ENCODE assay signal across 8 cellular contexts in the genomic region with DNA sequence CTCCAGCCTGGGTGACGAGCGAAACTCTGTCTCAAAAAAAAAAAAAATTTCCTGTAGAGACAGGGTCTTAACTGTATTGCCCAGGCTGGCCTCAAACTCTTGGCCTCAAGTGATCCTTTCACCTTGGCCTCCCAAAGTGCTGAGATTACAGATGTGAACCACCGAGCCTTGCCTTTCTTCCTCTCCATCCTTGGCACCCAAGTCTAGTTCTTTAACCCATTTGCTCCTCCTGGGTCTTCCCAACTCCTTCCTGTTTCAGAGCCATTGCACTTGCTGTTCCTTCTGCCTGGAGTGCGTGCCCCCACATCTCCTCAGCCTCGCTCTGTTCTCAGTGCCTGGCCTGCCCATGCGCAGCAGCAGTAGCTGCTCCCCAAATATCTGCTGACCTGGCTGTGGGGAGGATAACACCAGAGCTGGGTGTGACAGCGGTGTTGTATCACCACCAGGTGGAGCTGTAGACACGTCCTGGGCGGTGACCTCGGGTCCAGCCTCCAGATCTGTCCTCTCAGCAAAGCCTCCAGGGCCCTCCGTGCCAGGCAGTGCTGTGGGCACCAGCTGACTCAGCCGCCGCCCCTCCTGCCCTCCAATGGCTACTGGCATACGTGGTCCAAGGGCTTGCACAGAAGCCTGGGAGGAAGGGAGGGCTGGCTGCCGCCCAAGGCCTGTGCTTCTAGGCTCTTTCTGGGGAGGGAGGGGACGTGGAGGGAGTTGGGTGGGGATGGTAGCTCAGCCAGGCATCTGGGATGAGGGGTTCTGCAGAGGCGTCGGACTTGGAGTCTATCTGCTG. TPM values are rescaled to one million over a fixed set of nuclear protein-coding genes. Genes with fewer than 3 reads are reported as not detected.
DNase-seq lines count a peak whose midpoint lies in the region; ATAC-seq and TF ChIP-seq lines count a peak whose summit lies in the region.

No MANE protein-coding gene starts in this region.

- DNase-seq in AG09309 (ENCODE audit: low read depth), result peak; percentile 57
- DNase-seq in HUDEP-2 (lab: John Stamatoyannopoulos, UW; ENCODE audit: unreplicated experiment in 76 of 76), result peak in 73 of 76 experiments; percentile 41 to 91 (median 77)
- DNase-seq in OCI-M2 (lab: John Stamatoyannopoulos, UW; ENCODE audit: unreplicated experiment), result peak; percentile 56
- peak; percentile 81 for DNase-seq in activated T-cell treated with anti-CD3 and anti-CD28 coated beads for 48 hours (ENCODE audit: low read depth)
- DNase-seq in epithelial cell of esophagus (ENCODE audit: low read depth), result peak; percentile 84
- DNase-seq in mucosa of gallbladder (ENCODE audit: low spot score), result peak; percentile 93
- DNase-seq in stimulated activated CD8-positive, alpha-beta memory T cell treated with anti-CD3 and anti-CD28 coated beads, Interleukin-4, amount 100 ng/mL, for 4 hours (ENCODE audit: low read depth in 2 of 2, low spot score in 1 of 2), result peak; percentile 56 to 57

- peak; percentile 86 for ATAC-seq in GM18909 (IDR thresholded peaks at IDR 0.05; ENCODE audit: poor library complexity, unreplicated experiment)

- no peak overlapping the region for H3K4me3 ChIP-seq in AG09309 (ENCODE audit: control insufficient read depth, low read depth, low read length)
- H3K4me3 ChIP-seq in epithelial cell of esophagus (ENCODE audit: low read length), result no peak overlapping the region

- TF ChIP-seq CTCF in AG09309 (IDR thresholded peaks at IDR 0.05; ENCODE audit: control insufficient read depth, insufficient read depth, low read depth, low read length, missing control alignments) (peak; percentile 97), epithelial cell of esophagus (IDR thresholded peaks at IDR 0.05; ENCODE audit: insufficient read depth, low read depth, low read length, missing control alignments) (peak; percentile 95)

RNA-seq across cellular contexts. Expression of a gene that starts 22.0 kb away (rescaled TPM):
- total RNA-seq in mucosa of gallbladder, result 28.4 TPM

RNA-seq across cellular contexts. Expression of a gene that starts 42.9 kb away (rescaled TPM):
- total RNA-seq in mucosa of gallbladder, result 131 TPM
